8 cellular contexts compared by ENCODE assay signal in genomic region chr2:62505649-62506420, GRCh38.
DNase-seq lines count a peak whose midpoint lies in the region; ATAC-seq, FAIRE-seq and TF ChIP-seq lines count a peak whose summit lies in the region.

A gene with protein sequence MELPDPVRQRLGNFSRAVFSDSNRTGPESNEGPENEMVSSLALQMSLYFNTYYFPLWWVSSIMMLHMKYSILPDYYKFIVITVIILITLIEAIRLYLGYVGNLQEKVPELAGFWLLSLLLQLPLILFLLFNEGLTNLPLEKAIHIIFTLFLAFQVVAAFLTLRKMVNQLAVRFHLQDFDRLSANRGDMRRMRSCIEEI (minus strand): TSS chr2:62506195. CDS start chr2:62506129, 66 bp downstream.

- peak; percentile 66 for FAIRE-seq in GM18507 (lab: Jason Lieb, UNC)

- peaks cover 24% of the 10 kb centered on the region for H3K27me3 Mint-ChIP-seq in T-helper 1 cell treated with Interleukin-12 subunit alpha and Interleukin-12 subunit beta and Interleukin-4 antibody, amounts not matched to agents 30 μg/mL and 1 μg/mL, for 36 hours (ENCODE audit: low read depth)

- peaks cover 4% of the 10 kb centered on the region for H3K4me1 Mint-ChIP-seq in T-helper 1 cell treated with Interleukin-12 subunit alpha and Interleukin-12 subunit beta and Interleukin-4 antibody, amounts not matched to agents 30 μg/mL and 1 μg/mL, for 36 hours (ENCODE audit: low read depth)

- TF ChIP-seq CTCF in coronary artery (IDR thresholded peaks at IDR 0.05), result no peak

- H3K27ac Mint-ChIP-seq in T-helper 1 cell treated with Interleukin-12 subunit alpha and Interleukin-12 subunit beta and Interleukin-4 antibody, amounts not matched to agents 30 μg/mL and 1 μg/mL, for 36 hours, result no peak within 1 kb of the TSS

- peaks cover 2% of the 10 kb centered on the region for H3K36me3 Mint-ChIP-seq in T-helper 1 cell treated with Interleukin-12 subunit alpha and Interleukin-12 subunit beta and Interleukin-4 antibody, amounts not matched to agents 30 μg/mL and 1 μg/mL, for 36 hours (ENCODE audit: low read depth)

- peak; percentile 85 for DNase-seq in AG08395 (ENCODE audit: low spot score)
- DNase-seq in GM18507 (ENCODE audit: extremely low spot score, insufficient read length, low read depth), result peak; percentile 42
- DNase-seq in NCI-H146 treated with DMSO at 0.1 percent for 48 hours (lab: John Stamatoyannopoulos, UW; ENCODE audit: unreplicated experiment), result peak; percentile 81
- DNase-seq in coronary artery (ENCODE audit: low spot score), result peak; percentile 95
- peak; percentile 79 for DNase-seq in kidney glomerular epithelial cell (lab: John Stamatoyannopoulos, UW)
- peak; percentile 8 for DNase-seq in stimulated activated CD4-positive, alpha-beta T cell treated with anti-CD3 and anti-CD28 coated beads, Interleukin-12 subunit alpha, Interleukin-12 subunit beta, amount 100 ng/mL, for 4 hours

- peak within 1 kb of the TSS; percentile 86 to 97 for H3K27ac ChIP-seq in coronary artery

- peak within 1 kb of the TSS; percentile 93 for H3K4me3 ChIP-seq in coronary artery

- peak within 1 kb of the TSS; percentile 81 for H3K4me3 Mint-ChIP-seq in T-helper 1 cell treated with Interleukin-12 subunit alpha and Interleukin-12 subunit beta and Interleukin-4 antibody, amounts not matched to agents 30 μg/mL and 1 μg/mL, for 36 hours

- ATAC-seq in HG02885 (IDR thresholded peaks at IDR 0.05; ENCODE audit: poor library complexity, unreplicated experiment), result peak; percentile 87

- H3K9me3 Mint-ChIP-seq in T-helper 1 cell treated with Interleukin-12 subunit alpha and Interleukin-12 subunit beta and Interleukin-4 antibody, amounts not matched to agents 30 μg/mL and 1 μg/mL, for 36 hours, result no peaks in the 10 kb centered on the region

Comparison
In these comparisons a context has a peak if more than half of its experiments do, and no peak if none do; other contexts are left out.
1. Peak in every context shown above with its lines: DNase-seq, ATAC-seq, H3K4me3 ChIP-seq and H3K27ac ChIP-seq.
2. DNase-seq: peak in every context shown above with its lines; median percentile 95 in coronary artery; 85 in AG08395; 81 in NCI-H146 treated with DMSO at 0.1 percent for 48 hours; 79 in kidney glomerular epithelial cell; 42 in GM18507; 8 in stimulated activated CD4-positive, alpha-beta T cell treated with anti-CD3 and anti-CD28 coated beads, Interleukin-12 subunit alpha, Interleukin-12 subunit beta, amount 100 ng/mL, for 4 hours.